ENCODE assay signal across 13 cellular contexts in the genomic region with DNA sequence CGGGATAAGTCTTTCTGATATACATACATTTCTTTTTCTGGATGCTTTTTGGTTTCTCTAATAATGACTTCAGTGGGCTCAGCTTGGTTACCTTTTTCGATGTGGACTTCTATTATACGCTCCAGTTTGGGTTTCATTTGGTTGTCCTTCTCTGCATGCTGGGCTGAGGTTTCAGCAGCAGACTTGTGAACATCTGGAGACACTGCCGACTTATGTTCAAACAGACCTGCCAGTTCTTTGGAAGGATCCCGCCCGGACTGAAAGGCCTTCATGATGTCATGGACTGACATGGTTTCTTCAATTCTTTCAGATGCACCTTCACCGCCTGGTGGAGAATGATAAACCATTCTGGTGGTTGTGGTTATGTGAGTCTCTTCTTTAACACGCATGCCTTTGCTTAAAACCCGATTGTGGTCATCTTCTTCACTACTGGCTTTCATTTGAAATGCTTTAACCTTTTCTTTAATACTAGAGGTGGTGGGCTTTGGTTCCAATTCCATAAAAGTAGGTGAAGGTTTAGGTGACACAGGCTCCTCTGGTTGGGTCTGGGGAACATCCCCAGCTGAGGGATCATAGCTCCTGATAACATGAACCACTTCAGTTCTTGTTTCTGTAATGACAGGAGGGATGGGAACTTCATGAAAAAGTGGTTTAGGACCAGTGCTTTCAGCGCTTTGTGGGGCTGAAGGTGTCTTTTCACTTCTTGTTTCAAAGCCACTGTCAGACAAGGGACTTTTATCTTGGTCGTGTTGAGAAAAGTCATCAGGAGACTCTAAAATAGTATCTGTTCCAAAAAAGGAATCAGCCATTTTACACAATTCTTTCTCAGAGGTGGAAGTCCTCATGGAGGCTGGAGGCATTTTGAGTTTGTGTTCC.
A peak's percentile ranks its signal among the peaks of the same experiment; 100 is the strongest.
DNase-seq lines count a peak whose midpoint lies in the region; ATAC-seq and TF ChIP-seq lines count a peak whose summit lies in the region.
"Had no signal": no experiment of that assay in that cellular context is flagged by ENCODE, and none has a peak within 500 bp of the region (broad histone marks: within the 10 kb centered on the region; RNA-seq: fewer than 3 reads in every experiment).

No MANE protein-coding gene starts in this region.

- peak overlapping the region; percentile 34 for H3K4me3 ChIP-seq in GM12865 (ENCODE audit: low read depth, low read length)
- H3K4me3 ChIP-seq: esophagus squamous epithelium had no signal

- peak; percentile 94 for ATAC-seq in GM19328 (IDR thresholded peaks at IDR 0.05; ENCODE audit: unreplicated experiment)
- ATAC-seq in HG02623 (IDR thresholded peaks at IDR 0.05; ENCODE audit: unreplicated experiment), result peak; percentile 92
- peak; percentile 89 for ATAC-seq in HG03342 (IDR thresholded peaks at IDR 0.05; ENCODE audit: unreplicated experiment)
- ATAC-seq: sciatic nerve had no signal

- DNase-seq in GM12865 (ENCODE audit: low read depth) (peak; percentile 91), islet precursor cell (no peak), posterior cingulate gyrus (no peak), midbrain (lab: John Stamatoyannopoulos, UW) (no peak), HT-29 (ENCODE audit: low spot score) (no peak)
- DNase-seq: central memory CD4-positive, alpha-beta T cell; esophagus squamous epithelium; immature natural killer cell; NCI-H524 treated with DMSO at 0.1 percent for 48 hours had no signal

- intact Hi-C loops in posterior cingulate gyrus (cut with DNase I), result no loop called here

- peak; percentile 9 for TF ChIP-seq CTCF in GM12865 (IDR thresholded peaks at IDR 0.05; ENCODE audit: insufficient read depth, low read depth, low read length, missing control alignments)
